8 cellular contexts compared by ENCODE assay signal in genomic region chr5:140557136-140557805, GRCh38. TPM values are rescaled to one million over a fixed set of nuclear protein-coding genes. Genes with fewer than 3 reads are reported as not detected.
DNase-seq lines count a peak whose midpoint lies in the region; TF ChIP-seq lines count a peak whose summit lies in the region.

TSS of gene SRA1 (minus strand) at chr5:140557473. CDS start at chr5:140557452, 21 bp downstream.

- H3K27ac ChIP-seq in neural progenitor cell (peak within 1 kb of the TSS; percentile 35), stomach smooth muscle (ENCODE audit: low read length) (peak within 1 kb of the TSS; percentile 92)

- H3K4me3 ChIP-seq in H7 (ENCODE audit: insufficient read depth, low read depth, low read length): peak within 1 kb of the TSS; percentile 82
- H3K4me3 ChIP-seq in Loucy (ENCODE audit: low read length, poor library complexity, severe bottlenecking): peak within 1 kb of the TSS; percentile 97
- H3K4me3 ChIP-seq in foreskin fibroblast (ENCODE audit: low read depth in 1 of 2, low read length in 2 of 2): peak within 1 kb of the TSS; percentile 78 to 80
- peak within 1 kb of the TSS; percentile 84 for H3K4me3 ChIP-seq in neural progenitor cell
- H3K4me3 ChIP-seq in stomach smooth muscle (ENCODE audit: low read length in 2 of 2): peak within 1 kb of the TSS; percentile 87 to 92

- no peaks in the 10 kb centered on the region for H3K9me3 Mint-ChIP-seq in neural progenitor cell

- H4K20me1 ChIP-seq in Loucy (ENCODE audit: insufficient read depth, low read length, poor library complexity, severe bottlenecking): peaks cover 7% of the 10 kb centered on the region
- peaks cover 7% of the 10 kb centered on the region for H4K20me1 ChIP-seq in neural progenitor cell (ENCODE audit: low read depth)

- no peaks in the 10 kb centered on the region for H3K4me1 ChIP-seq in ES-I3 (ENCODE audit: insufficient read depth, low read length)
- H3K4me1 ChIP-seq in Loucy (ENCODE audit: insufficient read depth, low read length, poor library complexity, severe bottlenecking): peaks cover 42% of the 10 kb centered on the region
- H3K4me1 ChIP-seq in neural progenitor cell: peaks cover 12% of the 10 kb centered on the region
- H3K4me1 ChIP-seq in stomach smooth muscle (ENCODE audit: control insufficient read depth, insufficient read depth, low read length): peaks cover 28% of the 10 kb centered on the region

- H3K4me1 Mint-ChIP-seq in neural progenitor cell: peaks cover 20% of the 10 kb centered on the region

- TF ChIP-seq CTCF in Loucy (conservative IDR thresholded peaks at IDR 0.05; ENCODE audit: low read length) (no peak), foreskin fibroblast (IDR thresholded peaks at IDR 0.05; ENCODE audit: low read depth, low read length) (no peak), neural progenitor cell (IDR thresholded peaks at IDR 0.05) (no peak)

- DNase-seq in H7 (peak; percentile 97), SHP77 (lab: John Stamatoyannopoulos, UW) (peak; percentile 95 to 97), activated gamma-delta T cell treated with Interleukin-2 at 50 U/mL for 16 hours (peak; percentile 79), foreskin fibroblast (peak; percentile 87 to 97), neural progenitor cell (ENCODE audit: low spot score) (peak; percentile 93)

- peaks cover 16% of the 10 kb centered on the region for H3K36me3 Mint-ChIP-seq in neural progenitor cell

- H3K79me2 ChIP-seq in Loucy (ENCODE audit: insufficient read depth, low read length) (peaks cover 46% of the 10 kb centered on the region), neural progenitor cell (ENCODE audit: low read depth) (peaks cover 46% of the 10 kb centered on the region)

- peak within 1 kb of the TSS; percentile 82 for H3K27ac Mint-ChIP-seq in neural progenitor cell

- H3K36me3 ChIP-seq in ES-I3 (ENCODE audit: insufficient read depth, low read length): peaks cover 9% of the 10 kb centered on the region; the same call in 1 of the 2 replicates
- peaks cover 6% of the 10 kb centered on the region for H3K36me3 ChIP-seq in H7 (replicated peaks; ENCODE audit: control insufficient read depth, insufficient read depth, low read length)
- no peaks in the 10 kb centered on the region for H3K36me3 ChIP-seq in Loucy (ENCODE audit: insufficient read depth, low read length)
- no peaks in the 10 kb centered on the region for H3K36me3 ChIP-seq in neural progenitor cell
- peaks cover 6 to 13% of the 10 kb centered on the region in 2 donors for H3K36me3 ChIP-seq in stomach smooth muscle (ENCODE audit: control insufficient read depth in 2 of 2, insufficient read depth in 2 of 2, low read length in 2 of 2)

- H3K27me3 Mint-ChIP-seq in neural progenitor cell (ENCODE audit: insufficient read depth, low read depth): peaks cover 4% of the 10 kb centered on the region

- peak within 1 kb of the TSS; percentile 93 for H3K4me3 Mint-ChIP-seq in neural progenitor cell

- no peaks in the 10 kb centered on the region for H3F3A ChIP-seq in Loucy (ENCODE audit: low read depth)
- peaks cover 7% of the 10 kb centered on the region for H3F3A ChIP-seq in neural progenitor cell (ENCODE audit: low read depth)

- H3K27me3 ChIP-seq in H7 (ENCODE audit: control insufficient read depth, insufficient read depth, low read length): no peaks in the 10 kb centered on the region
- H3K27me3 ChIP-seq in Loucy (ENCODE audit: insufficient read depth, low read length, poor library complexity, severe bottlenecking): peaks cover 5% of the 10 kb centered on the region
- H3K27me3 ChIP-seq in neural progenitor cell: no peaks in the 10 kb centered on the region
- no peaks in the 10 kb centered on the region for H3K27me3 ChIP-seq in stomach smooth muscle (ENCODE audit: control insufficient read depth in 1 of 2, insufficient read depth in 2 of 2, low read length in 2 of 2)

- H2AFZ ChIP-seq in Loucy (ENCODE audit: low read length) (peak within 1 kb of the TSS; percentile 20; the same call in 1 of the 2 replicates), neural progenitor cell (replicated peaks) (peak within 1 kb of the TSS; percentile 35)

- H3K4me2 ChIP-seq in Loucy (ENCODE audit: low read depth, low read length, poor library complexity, severe bottlenecking) (peak within 1 kb of the TSS; percentile 74), neural progenitor cell (peak within 1 kb of the TSS; percentile 93)

- H3K9ac ChIP-seq in ES-I3 (ENCODE audit: low read depth, low read length) (peak within 1 kb of the TSS; percentile 90), Loucy (ENCODE audit: low read depth, low read length, poor library complexity, severe bottlenecking) (peak within 1 kb of the TSS; percentile 99), neural progenitor cell (peak within 1 kb of the TSS; percentile 77), stomach smooth muscle (ENCODE audit: low read length in 2 of 2) (peak within 1 kb of the TSS; percentile 93)

- no peaks in the 10 kb centered on the region for H3K9me2 ChIP-seq in Loucy (replicated peaks; ENCODE audit: low read depth, low read length)

- H3K9me3 ChIP-seq in ES-I3 (ENCODE audit: control insufficient read depth, insufficient read depth, low read length): no peaks in the 10 kb centered on the region
- H3K9me3 ChIP-seq in Loucy (ENCODE audit: insufficient read depth, low read depth, low read length): no peaks in the 10 kb centered on the region
- H3K9me3 ChIP-seq in neural progenitor cell (ENCODE audit: low read depth): no peaks in the 10 kb centered on the region
- no peaks in the 10 kb centered on the region for H3K9me3 ChIP-seq in stomach smooth muscle (ENCODE audit: control insufficient read depth in 2 of 2, low read length in 2 of 2)

RNA-seq across cellular contexts. Expression of gene SRA1, which starts in this region (rescaled TPM):
- 26.7 and 36.4 TPM in 2 replicates for total RNA-seq in H7 (2014; rRNA removed; shearing (Covaris generic))
- total RNA-seq in neural progenitor cell (ENCODE audit: low replicate concordance): 16.9 and 26.9 TPM in 2 replicates

Comparison
In these comparisons a context has a peak if more than half of its experiments do, and no peak if none do; other contexts are left out.
1. Peak in every context shown above with its lines: DNase-seq, H3K4me3 ChIP-seq and H3K27ac ChIP-seq.